ENCODE assay signal across 18 cellular contexts in genomic region chr3:191383104-191383503, GRCh38. TPM values are rescaled to one million over a fixed set of nuclear protein-coding genes. Genes with fewer than 3 reads are reported as not detected.
DNase-seq lines count a peak whose midpoint lies in the region; ATAC-seq, FAIRE-seq and TF ChIP-seq lines count a peak whose summit lies in the region.
"Had no signal": no experiment of that assay in that cellular context is flagged by ENCODE, and none has a peak within 500 bp of the region (broad histone marks: within the 10 kb centered on the region; RNA-seq: fewer than 3 reads in every experiment).

No MANE protein-coding gene starts in this region.

- H3K4me2 ChIP-seq in GM23338: peak overlapping the region; percentile 46
- H3K4me2 ChIP-seq in GM12878 (ENCODE audit: control insufficient read depth, insufficient read depth): no peak overlapping the region
- H3K4me2 ChIP-seq: A549 had no signal

- TF ChIP-seq RAD21 in GM12878 (IDR thresholded peaks at IDR 0.05; ENCODE audit: insufficient read depth, low read depth, low read length): no peak

- CTCF ChIA-PET in AG04449 (lab: Yijun Ruan, JAX): interaction anchor here (1.1 to 1.9 kb wide), 3 partner anchors 84 to 1062 kb away, joined by 3 to 5 read pairs (median 4); no protein-coding TSS in a partner anchor
- CTCF ChIA-PET in GM12878 (lab: Yijun Ruan, JAX): interaction anchor here (0.6 to 2.3 kb wide), 14 partner anchors 9 to 247 kb away, joined by 3 to 8 read pairs (median 4); no protein-coding TSS in a partner anchor
- CTCF ChIA-PET in activated CD8-positive, alpha-beta T cell treated with anti-CD3 and anti-CD28 coated beads, Interleukin-2, amount 10 ng/mL, durations not matched to agents 7 days and 5 days (lab: Charles Lee): no interaction called here

- peaks cover 27% of the 10 kb centered on the region for H3K4me1 ChIP-seq in GM23338 (ENCODE audit: insufficient read depth)
- peaks cover 13% of the 10 kb centered on the region for H3K4me1 ChIP-seq in GM12878 (ENCODE audit: control insufficient read depth, insufficient read depth, low read length)
- H3K4me1 ChIP-seq: A549, prostate gland had no signal

- H3K27ac Mint-ChIP-seq in GM23338: peak overlapping the region; percentile 50
- no peak overlapping the region for H3K27ac Mint-ChIP-seq in activated CD8-positive, alpha-beta T cell treated with anti-CD3 and anti-CD28 coated beads, Interleukin-2, amount 10 ng/mL, durations not matched to agents 7 days and 5 days
- H3K27ac Mint-ChIP-seq: T-helper 17 cell had no signal

- no peaks in the 10 kb centered on the region for H3F3A ChIP-seq in GM23338 (replicated peaks; ENCODE audit: low read depth)

- no peak overlapping the region for H3K4me3 Mint-ChIP-seq in GM23338
- H3K4me3 Mint-ChIP-seq in activated CD8-positive, alpha-beta T cell treated with anti-CD3 and anti-CD28 coated beads, Interleukin-2, amount 10 ng/mL, durations not matched to agents 7 days and 5 days: no peak overlapping the region
- H3K4me3 Mint-ChIP-seq: activated T-cell treated with anti-CD3 and anti-CD28 coated beads, Interleukin-2, amount 50 U/mL, for 4 hours; T-helper 17 cell had no signal

- no peaks in the 10 kb centered on the region for H4K20me1 ChIP-seq in GM23338 (replicated peaks; ENCODE audit: insufficient read depth)
- H4K20me1 ChIP-seq in GM12878 (ENCODE audit: control insufficient read depth, insufficient read depth): no peaks in the 10 kb centered on the region

- no peak for TF ChIP-seq EP300 in GM12878 (IDR thresholded peaks at IDR 0.05; ENCODE audit: borderline replicate concordance in 1 of 2, control insufficient read depth in 1 of 2, low read depth in 2 of 2, low read length in 2 of 2)

- H3K79me2 ChIP-seq in GM23338 (replicated peaks; ENCODE audit: insufficient read depth) (no peaks in the 10 kb centered on the region), GM12878 (ENCODE audit: control insufficient read depth, insufficient read depth, low read length) (no peaks in the 10 kb centered on the region)

- H3K27me3 ChIP-seq in GM23338 (ENCODE audit: insufficient read depth) (no peaks in the 10 kb centered on the region), GM12878 (replicated peaks in 1 of 2; ENCODE audit: control insufficient read depth in 2 of 2, insufficient read depth in 2 of 2, low read length in 1 of 2) (no peaks in the 10 kb centered on the region)
- H3K27me3 ChIP-seq: MG63 had no signal

- no peaks in the 10 kb centered on the region for H3K9me2 ChIP-seq in GM23338 (ENCODE audit: insufficient read depth)

- H2AFZ ChIP-seq in GM23338 (no peak overlapping the region), GM12878 (ENCODE audit: control insufficient read depth, low read depth, low read length) (no peak overlapping the region)

- H3K27ac ChIP-seq in GM23338 (ENCODE audit: low read depth): peak overlapping the region; percentile 4; the same call in 1 of the 2 replicates
- no peak overlapping the region for H3K27ac ChIP-seq in GM12878 (ENCODE audit: control insufficient read depth, insufficient read depth)
- H3K27ac ChIP-seq: A549, prostate gland, thoracic aorta had no signal

- peak; percentile 40 for DNase-seq in AG04449 (ENCODE audit: low read depth, low spot score)
- no peak for DNase-seq in GM23338 (ENCODE audit: low spot score)
- DNase-seq in GM12878 (ENCODE audit: low read depth, low spot score): no peak
- peak; percentile 9 for DNase-seq in hepatic stellate cell (ENCODE audit: low spot score)
- no peak for DNase-seq in globus pallidus (ENCODE audit: low spot score)
- no peak for DNase-seq in NCI-H1417 treated with DMSO at 0.1 percent for 48 hours (lab: John Stamatoyannopoulos, UW)
- DNase-seq in activated CD8-positive, alpha-beta T cell treated with anti-CD3 and anti-CD28 coated beads, Interleukin-2, amount 10 ng/mL, durations not matched to agents 7 days and 5 days: no peak
- DNase-seq: activated CD4-positive, alpha-beta T cell treated with anti-CD3 and anti-CD28 coated beads for 4 hours; activated T-cell treated with anti-CD3 and anti-CD28 coated beads, Interleukin-2, amount 50 U/mL, for 4 hours; cerebellar nuclear complex; MG63; NCI-H2081; NCI-H748 treated with DMSO at 0.1 percent for 48 hours; T-helper 17 cell had no signal

- RAD21 ChIA-PET in GM12878 (lab: Charles Lee; ENCODE audit: unreplicated experiment): interaction anchor here (0.8 to 2.6 kb wide), 6 partner anchors 12 to 138 kb away, joined by 3 to 17 read pairs (median 6); no protein-coding TSS in a partner anchor

- SMC1A ChIA-PET in GM12878 (lab: Charles Lee; ENCODE audit: uncharacterized antibody, unreplicated experiment): interaction anchor here (0.7 to 5.2 kb wide), 24 partner anchors 8 to 247 kb away, joined by 3 to 33 read pairs (median 4); no protein-coding TSS in a partner anchor

- 61% methylated on average over 4 of the region's 4 CpGs for WGBS in GM12878 (ENCODE audit: insufficient coverage, insufficient replicate concordance, low lambda C conversion rate, missing lambda C conversion rate)

- no peak for TF ChIP-seq POLR2A in GM12878 (IDR thresholded peaks at IDR 0.05; ENCODE audit: low read depth, low read length)

- no peak overlapping the region for H3K9ac ChIP-seq in GM12878 (ENCODE audit: control insufficient read depth, insufficient read depth, low read length)

- in situ Hi-C loops in GM12878 (cut with MboI): no loop called here

- ATAC-seq in GM23338 (no peak), GM12878 (no peak), GM21381 (IDR thresholded peaks at IDR 0.05; ENCODE audit: unreplicated experiment) (no peak)
- ATAC-seq in activated CD8-positive, alpha-beta T cell treated with anti-CD3 and anti-CD28 coated beads, Interleukin-2, amount 10 ng/mL, durations not matched to agents 7 days and 5 days: no peak
- ATAC-seq: A549; activated T-cell treated with anti-CD3 and anti-CD28 coated beads, Interleukin-2, amount 50 U/mL, for 4 hours; T-helper 17 cell had no signal

- H3K4me1 Mint-ChIP-seq in GM23338: peaks cover 28% of the 10 kb centered on the region
- H3K4me1 Mint-ChIP-seq in activated CD8-positive, alpha-beta T cell treated with anti-CD3 and anti-CD28 coated beads, Interleukin-2, amount 10 ng/mL, durations not matched to agents 7 days and 5 days (ENCODE audit: low read depth): peaks cover 8% of the 10 kb centered on the region

- POLR2A ChIA-PET in AG04449 (lab: Yijun Ruan, JAX): no interaction called here
- POLR2A ChIA-PET in GM12878 (lab: Charles Lee): interaction anchor here (1.1 kb wide), 1 partner anchor 28 kb away, joined by 3 read pairs; no protein-coding TSS in a partner anchor
- POLR2A ChIA-PET in activated CD8-positive, alpha-beta T cell treated with anti-CD3 and anti-CD28 coated beads, Interleukin-2, amount 10 ng/mL, durations not matched to agents 7 days and 5 days (lab: Charles Lee): no interaction called here

- no peaks in the 10 kb centered on the region for H3K9me3 ChIP-seq in GM12878 (replicated peaks; ENCODE audit: control insufficient read depth, insufficient read depth, low read length)
- H3K9me3 ChIP-seq: A549, MG63, prostate gland, thoracic aorta had no signal

- no TSS peak for BruUV-seq in GM12878 (replicated peaks; lab: Mats Ljungman, UMichigan)

- H3K4me3 ChIP-seq in AG04449 (ENCODE audit: low read depth, low read length) (no peak overlapping the region), GM23338 (no peak overlapping the region), GM12878 (no peak overlapping the region)
- H3K4me3 ChIP-seq: A549, MG63, prostate gland, thoracic aorta had no signal

- TF ChIP-seq CTCF in AG04449 (IDR thresholded peaks at IDR 0.05; ENCODE audit: insufficient read depth, low read length, missing control alignments): no peak
- TF ChIP-seq CTCF in GM23338 (conservative IDR thresholded peaks at IDR 0.05; ENCODE audit: low read depth in 2 of 2): no peak
- no peak for TF ChIP-seq CTCF in GM12878 (IDR thresholded peaks at IDR 0.05 in 2 of 3, conservative IDR thresholded peaks at IDR 0.05 in 1 of 3; ENCODE audit: control insufficient read depth in 2 of 3, extremely low read depth in 1 of 3, insufficient read depth in 1 of 3, low read depth in 3 of 3, low read length in 3 of 3)

- peaks cover 16% of the 10 kb centered on the region; the same call in 2 of the 3 replicates for H3K36me3 Mint-ChIP-seq in GM23338 (ENCODE audit: low read depth)
- no peaks in the 10 kb centered on the region for H3K36me3 Mint-ChIP-seq in activated CD8-positive, alpha-beta T cell treated with anti-CD3 and anti-CD28 coated beads, Interleukin-2, amount 10 ng/mL, durations not matched to agents 7 days and 5 days (ENCODE audit: low read depth)

- peaks cover 3% of the 10 kb centered on the region for H3K27me3 Mint-ChIP-seq in GM23338 (ENCODE audit: insufficient read depth, low read depth, poor library complexity)
- H3K27me3 Mint-ChIP-seq in activated CD8-positive, alpha-beta T cell treated with anti-CD3 and anti-CD28 coated beads, Interleukin-2, amount 10 ng/mL, durations not matched to agents 7 days and 5 days (ENCODE audit: low read depth): no peaks in the 10 kb centered on the region
- H3K27me3 Mint-ChIP-seq: T-helper 17 cell had no signal

- H3K9me3 Mint-ChIP-seq in GM23338: no peaks in the 10 kb centered on the region
- no peaks in the 10 kb centered on the region for H3K9me3 Mint-ChIP-seq in activated CD8-positive, alpha-beta T cell treated with anti-CD3 and anti-CD28 coated beads, Interleukin-2, amount 10 ng/mL, durations not matched to agents 7 days and 5 days (ENCODE audit: insufficient read depth)
- H3K9me3 Mint-ChIP-seq: activated T-cell treated with anti-CD3 and anti-CD28 coated beads, Interleukin-2, amount 50 U/mL, for 4 hours had no signal

- FAIRE-seq in GM12878 (lab: Jason Lieb, UNC): peak; percentile 23
- FAIRE-seq: A549 had no signal

- intact Hi-C loops in GM12878 (cut with micrococcal nuclease; ENCODE audit: unreplicated experiment): no loop called here

- H3K36me3 ChIP-seq in GM23338 (ENCODE audit: insufficient read depth) (no peaks in the 10 kb centered on the region; the same call in 1 of the 2 replicates), GM12878 (ENCODE audit: control insufficient read depth in 2 of 2, insufficient read depth in 2 of 2, low read length in 1 of 2) (peaks cover 5 to 28% of the 10 kb centered on the region in 2 experiments; a peak in 3 of 4 replicates)
- H3K36me3 ChIP-seq: prostate gland had no signal

RNA-seq across cellular contexts. Expression of gene UTS2B, which starts 52.8 kb away (rescaled TPM):
- total RNA-seq in GM23338 (2014; rRNA removed; shearing (Covaris generic)): not detected in 2 replicates
- polyA plus RNA-seq in GM23338 (2016; fragmentation: Nextera tagmentation; extraction: Ambion mirVana) (0.21 TPM in 1 of 2 replicates, not detected in the other), GM12878 (2011; rRNA removed) (0.43 and 0.66 TPM in 2 replicates), GM12878 (2014; fragmentation: Illumina TruSeq; extraction: Trizol) (0.33 and 0.53 TPM in 2 replicates), GM12878 (2014; fragmentation: Nextera tagmentation; extraction: Ambion mirVana) (under 1 TPM; 0.15 to 0.45 TPM), GM12878 (2014; rRNA removed) (0.70 and 0.72 TPM in 2 replicates), GM12878 (2016; fragmentation: Nextera tagmentation; extraction: Ambion mirVana) (under 1 TPM; 0.45 to 0.48 TPM)
- 0.86 and 2.3 TPM in 2 replicates for total RNA-seq in GM12878 (2013; cell fraction: nucleolus; rRNA removed)
- total RNA-seq in GM12878 (2014; rRNA removed) (0.28 and 1.3 TPM in 2 replicates), GM12878 (2014; rRNA removed; fragmentation: Illumina TruSeq; extraction: Trizol) (0.36 and 0.64 TPM in 2 replicates), GM12878 (2021) (0.28 and 0.29 TPM in 2 replicates)
- not detected for polyA plus RNA-seq in GM12878 (2011; ENCODE audit: low read depth)
- polyA plus RNA-seq in GM12878 (2011; cell fraction: cytosol; rRNA removed): 0.23 and 0.49 TPM in 2 replicates
- polyA plus RNA-seq in GM12878 (2011; cell fraction: nucleus; rRNA removed): 0.22 and 0.35 TPM in 2 replicates
- polyA plus RNA-seq in GM12878 (2012): 0.32 TPM in 1 of 2 replicates, not detected in the other
- 1.5 and 1.8 TPM in 2 replicates for polyA minus RNA-seq in GM12878 (2011; rRNA and poly(A)+ RNA removed)
- polyA minus RNA-seq in GM12878 (2011; cell fraction: cytosol; rRNA and poly(A)+ RNA removed): not detected in 2 replicates
- polyA minus RNA-seq in GM12878 (2011; cell fraction: nucleus; rRNA and poly(A)+ RNA removed): 2.4 and 3.5 TPM in 2 replicates
- not detected for total RNA-seq in activated CD8-positive, alpha-beta T cell treated with anti-CD3 and anti-CD28 coated beads, Interleukin-2, amount 10 ng/mL, durations not matched to agents 7 days and 5 days
- total RNA-seq: activated T-cell treated with anti-CD3 and anti-CD28 coated beads, Interleukin-2, amount 50 U/mL, for 4 hours; T-helper 17 cell had no signal

RNA-seq across cellular contexts. Expression of gene CCDC50, which starts 53.9 kb away (rescaled TPM):
- 25.4 and 28.3 TPM in 2 replicates for total RNA-seq in GM23338 (2014; rRNA removed; shearing (Covaris generic))
- polyA plus RNA-seq in GM23338 (2016; fragmentation: Nextera tagmentation; extraction: Ambion mirVana) (20.7 and 22.4 TPM in 2 replicates), GM12878 (2011; rRNA removed) (132 and 180 TPM in 2 replicates), GM12878 (2014; fragmentation: Illumina TruSeq; extraction: Trizol) (137 and 148 TPM in 2 replicates), GM12878 (2014; fragmentation: Nextera tagmentation; extraction: Ambion mirVana) (10 to 100 TPM; 46.7 to 61.5 TPM), GM12878 (2014; rRNA removed) (107 and 122 TPM in 2 replicates), GM12878 (2016; fragmentation: Nextera tagmentation; extraction: Ambion mirVana) (100 to 1,000 TPM; 127 to 130 TPM)
- 191 and 209 TPM in 2 replicates for total RNA-seq in GM12878 (2013; cell fraction: nucleolus; rRNA removed)
- total RNA-seq in GM12878 (2014; rRNA removed) (112 and 126 TPM in 2 replicates), GM12878 (2014; rRNA removed; fragmentation: Illumina TruSeq; extraction: Trizol) (117 and 123 TPM in 2 replicates), GM12878 (2021) (144 and 150 TPM in 2 replicates)
- polyA plus RNA-seq in GM12878 (2011; ENCODE audit: low read depth): 21.4 TPM
- polyA plus RNA-seq in GM12878 (2011; cell fraction: cytosol; rRNA removed): 60.1 and 71.2 TPM in 2 replicates
- polyA plus RNA-seq in GM12878 (2011; cell fraction: nucleus; rRNA removed): 102 and 104 TPM in 2 replicates
- 32.8 and 42.2 TPM in 2 replicates for polyA plus RNA-seq in GM12878 (2012)
- 77.5 and 87.0 TPM in 2 replicates for polyA minus RNA-seq in GM12878 (2011; rRNA and poly(A)+ RNA removed)
- polyA minus RNA-seq in GM12878 (2011; cell fraction: cytosol; rRNA and poly(A)+ RNA removed): 47.4 and 57.9 TPM in 2 replicates
- 127 and 198 TPM in 2 replicates for polyA minus RNA-seq in GM12878 (2011; cell fraction: nucleus; rRNA and poly(A)+ RNA removed)
- 1 to 10 TPM; 7.6 to 9.3 TPM for total RNA-seq in activated CD8-positive, alpha-beta T cell treated with anti-CD3 and anti-CD28 coated beads, Interleukin-2, amount 10 ng/mL, durations not matched to agents 7 days and 5 days

Comparison
In these comparisons a context has a peak if more than half of its experiments do, and no peak if none do; other contexts are left out.
1. DNase-seq: peak in AG04449 (single experiment) and hepatic stellate cell (single experiment); none in GM23338 (single experiment), GM12878 (single experiment), globus pallidus (single experiment), NCI-H1417 treated with DMSO at 0.1 percent for 48 hours (single experiment) and activated CD8-positive, alpha-beta T cell treated with anti-CD3 and anti-CD28 coated beads, Interleukin-2, amount 10 ng/mL, durations not matched to agents 7 days and 5 days (single experiment).